2 cellular contexts compared by ENCODE assay signal in the genomic region with DNA sequence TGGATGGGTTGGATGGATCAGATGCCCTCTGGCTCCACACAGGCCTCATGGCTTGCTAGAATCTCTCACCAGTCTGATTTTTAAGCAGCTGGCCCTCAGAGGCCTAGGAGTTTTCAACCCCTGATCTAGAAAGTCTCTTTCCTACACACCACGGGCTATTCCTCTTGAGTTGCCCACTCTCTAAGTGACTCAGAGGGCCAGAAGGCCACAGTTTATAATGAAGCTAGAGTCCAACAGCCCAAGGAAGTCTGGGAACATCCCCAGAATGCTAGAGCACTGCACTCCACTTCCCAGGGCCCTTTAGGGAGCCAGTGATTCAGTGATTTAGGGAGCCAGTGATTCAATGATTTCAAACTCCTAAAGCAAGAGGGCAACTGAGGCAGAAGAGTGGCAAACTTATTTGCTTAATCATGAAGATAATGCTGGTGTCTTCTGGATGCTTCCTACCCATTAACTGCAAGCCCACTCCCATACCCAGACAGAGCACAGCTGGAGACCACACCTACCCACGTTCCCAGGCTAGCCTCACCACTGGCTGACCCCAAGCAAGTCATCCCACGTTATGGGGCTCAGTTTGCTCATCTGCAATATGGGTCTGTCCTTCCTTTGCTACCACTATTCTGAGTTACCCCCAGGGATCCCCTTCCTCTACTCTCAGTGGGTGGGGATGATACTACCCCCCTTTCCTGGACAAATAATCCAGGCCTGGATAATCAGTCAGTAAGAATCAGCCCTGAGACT.
TF ChIP-seq lines count a peak whose summit lies in the region.

No MANE protein-coding gene starts in this region.

TF ChIP-seq in A549, 52 proteins besides CTCF, POLR2A, EP300 and RAD21:
- TF ChIP-seq CHD2 (IDR thresholded peaks at IDR 0.05; ENCODE audit: low read length, partially characterized antibody) (no peak), HOXA7 (CRISPR knock-in tag; IDR thresholded peaks at IDR 0.05) (no peak), HOXB5 (CRISPR knock-in tag; IDR thresholded peaks at IDR 0.05) (no peak), PHF8 (IDR thresholded peaks at IDR 0.05; ENCODE audit: borderline replicate concordance, low read depth) (no peak), SREBF2 (IDR thresholded peaks at IDR 0.05) (no peak), MYC (IDR thresholded peaks at IDR 0.05; ENCODE audit: borderline replicate concordance, low read length) (no peak), POLR2AphosphoS2 (conservative IDR thresholded peaks at IDR 0.05; ENCODE audit: low read length) (no peak), EHMT2 (IDR thresholded peaks at IDR 0.05; ENCODE audit: low read depth) (no peak), RARB (CRISPR knock-in tag; IDR thresholded peaks at IDR 0.05) (no peak), TP53 (CRISPR knock-in tag; IDR thresholded peaks at IDR 0.05) (no peak), RCOR1 (IDR thresholded peaks at IDR 0.05; ENCODE audit: low read depth, low read length) (no peak), ESRRA (IDR thresholded peaks at IDR 0.05; ENCODE audit: borderline replicate concordance, low read length) (no peak), MAFK (IDR thresholded peaks at IDR 0.05; ENCODE audit: partially characterized antibody) (no peak)
- TF ChIP-seq, protein P1, sequence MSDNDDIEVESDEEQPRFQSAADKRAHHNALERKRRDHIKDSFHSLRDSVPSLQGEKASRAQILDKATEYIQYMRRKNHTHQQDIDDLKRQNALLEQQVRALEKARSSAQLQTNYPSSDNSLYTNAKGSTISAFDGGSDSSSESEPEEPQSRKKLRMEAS (IDR thresholded peaks at IDR 0.05): no peak
- TF ChIP-seq, protein P2, sequence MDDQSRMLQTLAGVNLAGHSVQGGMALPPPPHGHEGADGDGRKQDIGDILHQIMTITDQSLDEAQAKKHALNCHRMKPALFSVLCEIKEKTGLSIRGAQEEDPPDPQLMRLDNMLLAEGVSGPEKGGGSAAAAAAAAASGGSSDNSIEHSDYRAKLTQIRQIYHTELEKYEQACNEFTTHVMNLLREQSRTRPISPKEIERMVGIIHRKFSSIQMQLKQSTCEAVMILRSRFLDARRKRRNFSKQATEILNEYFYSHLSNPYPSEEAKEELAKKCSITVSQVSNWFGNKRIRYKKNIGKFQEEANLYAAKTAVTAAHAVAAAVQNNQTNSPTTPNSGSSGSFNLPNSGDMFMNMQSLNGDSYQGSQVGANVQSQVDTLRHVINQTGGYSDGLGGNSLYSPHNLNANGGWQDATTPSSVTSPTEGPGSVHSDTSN (IDR thresholded peaks at IDR 0.05): no peak
- TF ChIP-seq, protein P3, sequence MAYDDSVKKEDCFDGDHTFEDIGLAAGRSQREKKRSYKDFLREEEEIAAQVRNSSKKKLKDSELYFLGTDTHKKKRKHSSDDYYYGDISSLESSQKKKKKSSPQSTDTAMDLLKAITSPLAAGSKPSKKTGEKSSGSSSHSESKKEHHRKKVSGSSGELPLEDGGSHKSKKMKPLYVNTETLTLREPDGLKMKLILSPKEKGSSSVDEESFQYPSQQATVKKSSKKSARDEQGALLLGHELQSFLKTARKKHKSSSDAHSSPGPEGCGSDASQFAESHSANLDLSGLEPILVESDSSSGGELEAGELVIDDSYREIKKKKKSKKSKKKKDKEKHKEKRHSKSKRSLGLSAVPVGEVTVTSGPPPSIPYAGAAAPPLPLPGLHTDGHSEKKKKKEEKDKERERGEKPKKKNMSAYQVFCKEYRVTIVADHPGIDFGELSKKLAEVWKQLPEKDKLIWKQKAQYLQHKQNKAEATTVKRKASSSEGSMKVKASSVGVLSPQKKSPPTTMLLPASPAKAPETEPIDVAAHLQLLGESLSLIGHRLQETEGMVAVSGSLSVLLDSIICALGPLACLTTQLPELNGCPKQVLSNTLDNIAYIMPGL (CRISPR knock-in tag; IDR thresholded peaks at IDR 0.05; ENCODE audit: borderline replicate concordance): no peak
- TF ChIP-seq, protein P4, sequence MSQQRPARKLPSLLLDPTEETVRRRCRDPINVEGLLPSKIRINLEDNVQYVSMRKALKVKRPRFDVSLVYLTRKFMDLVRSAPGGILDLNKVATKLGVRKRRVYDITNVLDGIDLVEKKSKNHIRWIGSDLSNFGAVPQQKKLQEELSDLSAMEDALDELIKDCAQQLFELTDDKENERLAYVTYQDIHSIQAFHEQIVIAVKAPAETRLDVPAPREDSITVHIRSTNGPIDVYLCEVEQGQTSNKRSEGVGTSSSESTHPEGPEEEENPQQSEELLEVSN (IDR thresholded peaks at IDR 0.05; ENCODE audit: borderline replicate concordance, low read depth): no peak
- TF ChIP-seq, protein P5, sequence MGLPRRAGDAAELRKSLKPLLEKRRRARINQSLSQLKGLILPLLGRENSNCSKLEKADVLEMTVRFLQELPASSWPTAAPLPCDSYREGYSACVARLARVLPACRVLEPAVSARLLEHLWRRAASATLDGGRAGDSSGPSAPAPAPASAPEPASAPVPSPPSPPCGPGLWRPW (IDR thresholded peaks at IDR 0.05): no peak

TF ChIP-seq in IMR-90, 13 proteins besides CTCF, POLR2A, EP300 and RAD21:
- TF ChIP-seq RFX5 (IDR thresholded peaks at IDR 0.05; ENCODE audit: low read depth, low read length) (no peak), MXI1 (IDR thresholded peaks at IDR 0.05; ENCODE audit: borderline replicate concordance, low read depth, low read length) (no peak), CEBPB (IDR thresholded peaks at IDR 0.05; ENCODE audit: low read depth, low read length) (no peak), NFE2L2 (IDR thresholded peaks at IDR 0.05; ENCODE audit: low read depth, low read length) (no peak), BHLHE40 (IDR thresholded peaks at IDR 0.05; ENCODE audit: low read depth, low read length) (no peak), MAFK (IDR thresholded peaks at IDR 0.05; ENCODE audit: low read depth, low read length) (no peak), CHD1 (IDR thresholded peaks at IDR 0.05; ENCODE audit: low read depth, low read length) (no peak), MAZ (IDR thresholded peaks at IDR 0.05; ENCODE audit: borderline replicate concordance, low read depth, low read length) (no peak)
- TF ChIP-seq, protein P6, sequence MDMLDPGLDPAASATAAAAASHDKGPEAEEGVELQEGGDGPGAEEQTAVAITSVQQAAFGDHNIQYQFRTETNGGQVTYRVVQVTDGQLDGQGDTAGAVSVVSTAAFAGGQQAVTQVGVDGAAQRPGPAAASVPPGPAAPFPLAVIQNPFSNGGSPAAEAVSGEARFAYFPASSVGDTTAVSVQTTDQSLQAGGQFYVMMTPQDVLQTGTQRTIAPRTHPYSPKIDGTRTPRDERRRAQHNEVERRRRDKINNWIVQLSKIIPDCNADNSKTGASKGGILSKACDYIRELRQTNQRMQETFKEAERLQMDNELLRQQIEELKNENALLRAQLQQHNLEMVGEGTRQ (IDR thresholded peaks at IDR 0.05; ENCODE audit: low read depth, low read length): no peak
